9 cellular contexts compared by ENCODE assay signal in the genomic region with DNA sequence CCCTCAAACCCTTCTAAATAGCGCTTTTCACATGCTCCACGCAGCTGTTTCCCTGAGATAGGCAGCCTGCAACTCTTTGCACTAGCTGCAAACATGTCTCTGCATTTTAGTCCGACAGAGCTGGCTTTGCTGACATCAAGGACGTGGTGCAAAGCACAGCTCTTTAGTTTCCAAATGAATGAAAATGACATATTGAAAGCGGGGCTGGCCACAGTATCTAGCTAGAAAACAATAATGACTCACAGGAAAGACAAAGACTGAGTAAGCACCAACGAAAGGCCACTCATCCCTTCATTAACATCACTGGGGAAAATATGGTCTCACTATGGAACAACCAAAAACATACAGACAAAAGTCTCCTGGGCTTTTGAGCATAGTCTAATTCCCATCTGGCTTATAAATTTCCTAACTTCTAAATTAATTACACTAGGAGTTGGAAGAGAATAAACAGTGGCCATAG.
A peak's percentile ranks its signal among the peaks of the same experiment; 100 is the strongest.
DNase-seq lines count a peak whose midpoint lies in the region; ATAC-seq and FAIRE-seq lines count a peak whose summit lies in the region.
"Had no signal": no experiment of that assay in that cellular context is flagged by ENCODE, and none has a peak within 500 bp of the region (broad histone marks: within the 10 kb centered on the region; RNA-seq: fewer than 3 reads in every experiment).

No MANE protein-coding gene starts in this region.

- H3K4me1 ChIP-seq in mucosa of rectum (ENCODE audit: control insufficient read depth in 2 of 2, insufficient read depth in 2 of 2, low read length in 2 of 2), result peaks cover 24 to 26% of the 10 kb centered on the region in 2 donors

- peak; percentile 94 for FAIRE-seq in GM19239 (lab: Jason Lieb, UNC)

- DNase-seq in Ammon's horn (ENCODE audit: low spot score) (peak; percentile 59), GM19239 (ENCODE audit: insufficient read length, low spot score) (no peak), NCI-H510A (lab: John Stamatoyannopoulos, UW) (no peak), NCI-H2196 treated with DMSO at 0.1 percent for 48 hours (lab: John Stamatoyannopoulos, UW; ENCODE audit: unreplicated experiment) (no peak), NCI-H1436 (lab: John Stamatoyannopoulos, UW) (no peak)
- DNase-seq in activated T-cell treated with anti-CD3 and anti-CD28 coated beads, Interleukin-2, amount 50 U/mL, for 48 hours, result peak; percentile 39 to 53

- H3K27ac ChIP-seq in mucosa of rectum (ENCODE audit: low read depth in 2 of 2, low read length in 2 of 2), result peak overlapping the region; percentile 83 to 86
- H3K27ac ChIP-seq: HL-60 had no signal

- peak; percentile 78 for ATAC-seq in HG03108 (IDR thresholded peaks at IDR 0.05; ENCODE audit: unreplicated experiment)

- H3K9ac ChIP-seq in mucosa of rectum (ENCODE audit: low read depth in 1 of 2, low read length in 2 of 2), result no peak overlapping the region

- no peaks in the 10 kb centered on the region for H3K9me3 ChIP-seq in mucosa of rectum (ENCODE audit: control insufficient read depth in 2 of 2, low read length in 2 of 2)

- H3K4me3 ChIP-seq in mucosa of rectum (ENCODE audit: low read length in 2 of 2), result no peak overlapping the region

- H3K27me3 ChIP-seq in mucosa of rectum (ENCODE audit: control insufficient read depth in 2 of 2, insufficient read depth in 2 of 2, low read length in 2 of 2), result no peaks in the 10 kb centered on the region

- H3K36me3 ChIP-seq in mucosa of rectum (ENCODE audit: control insufficient read depth in 2 of 2, insufficient read depth in 2 of 2, low read length in 2 of 2), result no peaks in the 10 kb centered on the region

Comparison
In these comparisons a context has a peak if more than half of its experiments do, and no peak if none do; other contexts are left out.
1. DNase-seq: peak in Ammon's horn (single experiment) and activated T-cell treated with anti-CD3 and anti-CD28 coated beads, Interleukin-2, amount 50 U/mL, for 48 hours (2 of 2); none in GM19239 (single experiment), NCI-H510A (single experiment), NCI-H2196 treated with DMSO at 0.1 percent for 48 hours (single experiment) and NCI-H1436 (single experiment).